ENCODE assay signal across 22 cellular contexts in the genomic region with DNA sequence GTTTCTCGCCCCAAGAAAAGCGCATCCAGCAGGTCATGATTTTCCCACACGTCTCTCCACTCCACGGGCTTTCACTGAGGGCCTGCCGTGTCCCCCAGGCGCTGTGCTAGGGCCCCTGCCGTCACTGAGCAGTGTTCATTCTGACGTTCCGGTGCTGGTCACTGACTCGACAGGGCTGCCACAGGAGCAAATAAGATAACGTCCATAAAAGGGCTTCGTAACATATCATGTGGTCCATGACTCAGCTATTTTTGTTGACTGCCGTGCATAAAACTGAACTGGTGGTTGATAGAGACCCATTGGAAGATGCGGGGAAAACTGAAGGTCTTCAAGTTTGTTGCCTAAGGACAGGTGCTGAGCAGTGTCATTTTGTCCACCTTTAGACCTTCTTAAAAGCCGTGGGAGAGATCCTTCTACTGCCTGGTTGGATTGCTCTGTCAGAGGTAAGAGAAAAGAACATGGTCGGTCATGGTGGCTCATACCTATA. TPM values are rescaled to one million over a fixed set of nuclear protein-coding genes. Genes with fewer than 3 reads are reported as not detected.
"Had no signal": no experiment of that assay in that cellular context is flagged by ENCODE, and none has a peak within 500 bp of the region (broad histone marks: within the 10 kb centered on the region; RNA-seq: fewer than 3 reads in every experiment).

No MANE protein-coding gene starts in this region.

- H3K4me3 ChIP-seq: esophagus squamous epithelium, prostate gland, right atrium auricular region, skin epidermis, suprapubic skin, transverse colon, uterus had no signal

- ATAC-seq: activated CD8-positive, alpha-beta T cell treated with anti-CD3 and anti-CD28 coated beads for 36 hours; activated T-helper 17 cell treated with anti-CD3 and anti-CD28 coated beads, Interleukin-2, amount 50 U/mL, for 72 hours; stimulated activated naive CD8-positive, alpha-beta T cell treated with anti-CD3 and anti-CD28 coated beads, Interleukin-15, amount 100 ng/mL, for 72 hours had no signal

- H3K4me1 ChIP-seq: esophagus squamous epithelium, prostate gland, suprapubic skin, transverse colon, uterus had no signal

- FAIRE-seq: endothelial cell of umbilical vein had no signal

- DNase-seq: activated B cell treated with CpG ODN at 0.5 μM for 24 hours; activated CD4-positive, alpha-beta T cell treated with anti-CD3 and anti-CD28 coated beads for 48 hours; activated CD8-positive, alpha-beta T cell treated with anti-CD3 and anti-CD28 coated beads for 36 hours; activated naive CD4-positive, alpha-beta T cell; activated naive CD8-positive, alpha-beta T cell treated with anti-CD3 and anti-CD28 coated beads for 36 hours; activated T-cell treated with anti-CD3 and anti-CD28 coated beads, Interleukin-2, amount 50 U/mL, for 1 hour; amniotic stem cell; effector memory CD4-positive, alpha-beta T cell; esophagus squamous epithelium; midbrain; nucleus accumbens; stimulated activated CD4-positive, alpha-beta T cell treated with anti-CD3 and anti-CD28 coated beads, Interleukin-15, amount 100 ng/mL, for 24 hours; stimulated activated CD4-positive, alpha-beta T cell treated with anti-CD3 and anti-CD28 coated beads, Interleukin-2, amount 100 ng/mL, for 48 hours; stimulated activated naive CD8-positive, alpha-beta T cell treated with anti-CD3 and anti-CD28 coated beads, Interleukin-15, amount 100 ng/mL, for 72 hours; transverse colon; uterus had no signal

- H3K27ac ChIP-seq: esophagus squamous epithelium, prostate gland, skin epidermis, suprapubic skin, transverse colon, uterus had no signal

- H3K9me3 ChIP-seq: esophagus squamous epithelium, prostate gland, right atrium auricular region, suprapubic skin, transverse colon, uterus had no signal

- H3K36me3 ChIP-seq: esophagus squamous epithelium, prostate gland, suprapubic skin, transverse colon, uterus had no signal

- H3K27me3 ChIP-seq: esophagus squamous epithelium, right atrium auricular region, transverse colon, uterus had no signal

RNA-seq across cellular contexts. Expression of a gene that starts 46.3 kb away (rescaled TPM):
- total RNA-seq: endothelial cell of umbilical vein had no signal
